30 cellular contexts compared by ENCODE assay signal in the genomic region with DNA sequence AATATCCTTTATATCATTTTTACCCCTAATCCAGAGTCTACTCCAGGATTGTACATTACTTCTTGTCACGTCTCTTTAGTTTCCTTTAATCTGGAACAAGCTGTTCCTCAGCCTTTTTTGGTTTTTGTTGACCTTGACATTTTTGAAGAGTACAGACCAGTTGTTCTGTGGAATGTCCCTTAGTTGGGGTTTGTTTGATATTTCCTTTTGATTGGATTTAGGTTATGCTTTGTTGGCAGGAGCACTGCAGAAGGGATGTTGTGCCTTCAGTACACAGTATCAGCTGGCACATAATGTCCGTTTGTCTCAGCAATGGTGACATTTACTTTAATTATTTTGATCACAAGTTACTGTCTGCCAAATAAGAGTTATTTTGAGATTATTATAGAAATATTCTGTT.
"Had no signal": no experiment of that assay in that cellular context is flagged by ENCODE, and none has a peak within 500 bp of the region (broad histone marks: within the 10 kb centered on the region; RNA-seq: fewer than 3 reads in every experiment).

No MANE protein-coding gene starts in this region.

- ATAC-seq: esophagus mucosa; foreskin keratinocyte; left colon; lower lobe of right lung; mucosa of descending colon; natural killer cell treated with Interleukin-12 subunit alpha and Interleukin-12 subunit beta and Interleukin-15 and Interleukin-18, amount 100 ng/mL, for 72 hours; right cardiac atrium; stimulated activated naive B cell treated with anti-CD40 and anti-IgM and Interleukin-4, amounts not matched to agents 10 μg/mL and 1 μg/mL and 100 μg/mL, for 72 hours; upper lobe of right lung had no signal

- H3K36me3 ChIP-seq: colonic mucosa, heart right ventricle, left ventricle myocardium inferior, lower lobe of right lung, neural progenitor cell, prostate gland, sigmoid colon, spleen, thoracic aorta, transverse colon, upper lobe of right lung, vagina had no signal

- DNase-seq: colonic mucosa; effector CD8-positive, alpha-beta T cell; endodermal cell; glutamatergic neuron; heart right ventricle; hippocampal formation; islet precursor cell; kidney glomerular epithelial cell; left colon; left ventricle myocardium inferior; lower lobe of right lung; mucosa of descending colon; naive B cell; right cardiac atrium; sigmoid colon; spleen; stimulated activated CD4-positive, alpha-beta T cell treated with anti-CD3 and anti-CD28 coated beads, Interleukin-15, amount 100 ng/mL, for 24 hours; stimulated activated CD4-positive, alpha-beta T cell treated with anti-CD3 and anti-CD28 coated beads, Interleukin-2, amount 100 ng/mL, for 48 hours; stimulated activated naive B cell treated with anti-CD40 and anti-IgM and Interleukin-4, amounts not matched to agents 10 μg/mL and 1 μg/mL and 100 μg/mL, for 72 hours; transverse colon; upper lobe of right lung had no signal

- H3K27me3 ChIP-seq: colonic mucosa, foreskin keratinocyte, neural progenitor cell, sigmoid colon, spleen, transverse colon, upper lobe of right lung, vagina had no signal

- H3K4me3 ChIP-seq: colonic mucosa, heart right ventricle, left ventricle myocardium inferior, lower lobe of right lung, mucosa of descending colon, neural progenitor cell, prostate gland, sigmoid colon, skin epidermis, spleen, thoracic aorta, transverse colon, upper lobe of right lung, vagina had no signal

- H3K4me1 ChIP-seq: colonic mucosa, foreskin keratinocyte, heart right ventricle, left ventricle myocardium inferior, lower lobe of right lung, prostate gland, spleen, transverse colon, upper lobe of right lung, vagina had no signal

- H3K9me3 ChIP-seq: colonic mucosa, lower lobe of right lung, mucosa of descending colon, prostate gland, thoracic aorta, transverse colon, upper lobe of right lung, vagina had no signal

- H2AFZ ChIP-seq: neural progenitor cell had no signal

- H3K27ac ChIP-seq: colonic mucosa, epithelial cell of prostate, foreskin keratinocyte, heart right ventricle, left ventricle myocardium inferior, lower lobe of right lung, neural progenitor cell, prostate gland, skin epidermis, transverse colon, upper lobe of right lung, vagina had no signal

- H3K9ac ChIP-seq: neural progenitor cell had no signal
